In genomic region chr18:59353079-59353680, GRCh38 we compare ENCODE assay signal across 1 cellular context.
TF ChIP-seq lines count a peak whose summit lies in the region.

No MANE protein-coding gene starts in this region.

TF ChIP-seq in K562, 482 proteins besides CTCF, POLR2A, EP300 and RAD21:
- peak; percentile 93 for TF ChIP-seq NFIC (IDR thresholded peaks at IDR 0.05)
- TF ChIP-seq BACH1 (tag; IDR thresholded peaks at IDR 0.05), result no peak
- no peak for TF ChIP-seq ZFPM2 (CRISPR knock-in tag; IDR thresholded peaks at IDR 0.05)
- TF ChIP-seq ZNF24 (IDR thresholded peaks at IDR 0.05), result no peak
- no peak for TF ChIP-seq SP2 (IDR thresholded peaks at IDR 0.05; ENCODE audit: extremely low read depth, low read depth, low read length, poor library complexity, severe bottlenecking)
- TF ChIP-seq, protein P1, sequence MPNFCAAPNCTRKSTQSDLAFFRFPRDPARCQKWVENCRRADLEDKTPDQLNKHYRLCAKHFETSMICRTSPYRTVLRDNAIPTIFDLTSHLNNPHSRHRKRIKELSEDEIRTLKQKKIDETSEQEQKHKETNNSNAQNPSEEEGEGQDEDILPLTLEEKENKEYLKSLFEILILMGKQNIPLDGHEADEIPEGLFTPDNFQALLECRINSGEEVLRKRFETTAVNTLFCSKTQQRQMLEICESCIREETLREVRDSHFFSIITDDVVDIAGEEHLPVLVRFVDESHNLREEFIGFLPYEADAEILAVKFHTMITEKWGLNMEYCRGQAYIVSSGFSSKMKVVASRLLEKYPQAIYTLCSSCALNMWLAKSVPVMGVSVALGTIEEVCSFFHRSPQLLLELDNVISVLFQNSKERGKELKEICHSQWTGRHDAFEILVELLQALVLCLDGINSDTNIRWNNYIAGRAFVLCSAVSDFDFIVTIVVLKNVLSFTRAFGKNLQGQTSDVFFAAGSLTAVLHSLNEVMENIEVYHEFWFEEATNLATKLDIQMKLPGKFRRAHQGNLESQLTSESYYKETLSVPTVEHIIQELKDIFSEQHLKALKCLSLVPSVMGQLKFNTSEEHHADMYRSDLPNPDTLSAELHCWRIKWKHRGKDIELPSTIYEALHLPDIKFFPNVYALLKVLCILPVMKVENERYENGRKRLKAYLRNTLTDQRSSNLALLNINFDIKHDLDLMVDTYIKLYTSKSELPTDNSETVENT (CRISPR knock-in tag; IDR thresholded peaks at IDR 0.05), result no peak
- TF ChIP-seq MAFG (tag; conservative IDR thresholded peaks at IDR 0.05), result no peak
- no peak for TF ChIP-seq ZNF347 (CRISPR knock-in tag; IDR thresholded peaks at IDR 0.05; ENCODE audit: low read depth)
- TF ChIP-seq MCM7 (IDR thresholded peaks at IDR 0.05), result no peak
- no peak for TF ChIP-seq PPARD (CRISPR knock-in tag; IDR thresholded peaks at IDR 0.05)
- no peak for TF ChIP-seq RBM14 (IDR thresholded peaks at IDR 0.05; ENCODE audit: borderline replicate concordance, insufficient read depth, low read depth, low read length)
- TF ChIP-seq, protein P2, sequence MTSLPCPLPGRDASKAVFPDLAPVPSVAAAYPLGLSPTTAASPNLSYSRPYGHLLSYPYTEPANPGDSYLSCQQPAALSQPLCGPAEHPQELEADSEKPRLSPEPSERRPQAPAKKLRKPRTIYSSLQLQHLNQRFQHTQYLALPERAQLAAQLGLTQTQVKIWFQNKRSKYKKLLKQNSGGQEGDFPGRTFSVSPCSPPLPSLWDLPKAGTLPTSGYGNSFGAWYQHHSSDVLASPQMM (CRISPR knock-in tag; IDR thresholded peaks at IDR 0.05), result no peak
- TF ChIP-seq, protein P3, sequence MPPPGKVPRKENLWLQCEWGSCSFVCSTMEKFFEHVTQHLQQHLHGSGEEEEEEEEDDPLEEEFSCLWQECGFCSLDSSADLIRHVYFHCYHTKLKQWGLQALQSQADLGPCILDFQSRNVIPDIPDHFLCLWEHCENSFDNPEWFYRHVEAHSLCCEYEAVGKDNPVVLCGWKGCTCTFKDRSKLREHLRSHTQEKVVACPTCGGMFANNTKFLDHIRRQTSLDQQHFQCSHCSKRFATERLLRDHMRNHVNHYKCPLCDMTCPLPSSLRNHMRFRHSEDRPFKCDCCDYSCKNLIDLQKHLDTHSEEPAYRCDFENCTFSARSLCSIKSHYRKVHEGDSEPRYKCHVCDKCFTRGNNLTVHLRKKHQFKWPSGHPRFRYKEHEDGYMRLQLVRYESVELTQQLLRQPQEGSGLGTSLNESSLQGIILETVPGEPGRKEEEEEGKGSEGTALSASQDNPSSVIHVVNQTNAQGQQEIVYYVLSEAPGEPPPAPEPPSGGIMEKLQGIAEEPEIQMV (tag; conservative IDR thresholded peaks at IDR 0.05; ENCODE audit: low read depth), result no peak
- TF ChIP-seq NFIX (CRISPR knock-in tag; IDR thresholded peaks at IDR 0.05; ENCODE audit: low read depth), result peak; percentile 72
- no peak for TF ChIP-seq KLF10 (CRISPR knock-in tag; IDR thresholded peaks at IDR 0.05)
